Comparison of ENCODE assay signal across 19 cellular contexts in genomic region chr2:102072741-102073140, GRCh38.
DNase-seq lines count a peak whose midpoint lies in the region; ATAC-seq and TF ChIP-seq lines count a peak whose summit lies in the region.
"Had no signal": no experiment of that assay in that cellular context is flagged by ENCODE, and none has a peak within 500 bp of the region (broad histone marks: within the 10 kb centered on the region; RNA-seq: fewer than 3 reads in every experiment).

No MANE protein-coding gene starts in this region.

- H3K9me3 Mint-ChIP-seq in activated naive CD8-positive, alpha-beta T cell treated with anti-CD3 and anti-CD28 coated beads, Interleukin-2, amount 50 U/mL, for 24 hours: no peaks in the 10 kb centered on the region

- H3K4me1 Mint-ChIP-seq in activated naive CD8-positive, alpha-beta T cell treated with anti-CD3 and anti-CD28 coated beads, Interleukin-2, amount 50 U/mL, for 24 hours: peaks cover 3% of the 10 kb centered on the region

- H3K4me1 ChIP-seq in ACC112 (ENCODE audit: control insufficient read depth, insufficient read depth, low read length, unreplicated experiment) (peaks cover 47% of the 10 kb centered on the region), muscle layer of duodenum (ENCODE audit: control insufficient read depth in 1 of 2, insufficient read depth in 2 of 2, low read length in 2 of 2) (no peaks in the 10 kb centered on the region), ovary (ENCODE audit: insufficient read depth) (peaks cover 10% of the 10 kb centered on the region)

- TF ChIP-seq CTCF in brain microvascular endothelial cell (IDR thresholded peaks at IDR 0.05; ENCODE audit: low read depth, low read length, missing control alignments): no peak
- TF ChIP-seq CTCF in ovary (IDR thresholded peaks at IDR 0.05): no peak

- H3K4me3 ChIP-seq in ACC112 (ENCODE audit: low read depth, low read length) (peak overlapping the region; percentile 14), brain microvascular endothelial cell (ENCODE audit: low read depth, low read length) (no peak overlapping the region), muscle layer of duodenum (ENCODE audit: low read depth in 1 of 2, low read length in 2 of 2) (no peak overlapping the region), ovary (no peak overlapping the region)
- H3K4me3 ChIP-seq: GM23248, PC-9 had no signal

- no peaks in the 10 kb centered on the region for H3K9me3 ChIP-seq in muscle layer of duodenum (ENCODE audit: control insufficient read depth in 1 of 2, low read length in 2 of 2)
- H3K9me3 ChIP-seq in ovary: no peaks in the 10 kb centered on the region

- in situ Hi-C loops in brain microvascular endothelial cell (cut with HindIII; ENCODE audit: low pct_ligation_motif_present, low sequenced_read_pairs): no loop called here

- H3K27ac Mint-ChIP-seq in activated naive CD8-positive, alpha-beta T cell treated with anti-CD3 and anti-CD28 coated beads, Interleukin-2, amount 50 U/mL, for 24 hours: no peak overlapping the region
- H3K27ac Mint-ChIP-seq: CD14-positive monocyte had no signal

- H3K27ac ChIP-seq in ACC112 (ENCODE audit: low read depth, low read length) (peak overlapping the region; percentile 95), brain microvascular endothelial cell (peak overlapping the region; percentile 21), muscle layer of duodenum (ENCODE audit: low read length) (peak overlapping the region; percentile 14), ovary (no peak overlapping the region)
- H3K27ac ChIP-seq: GM23248, KMS-11, PC-9 had no signal

- no peak for TF ChIP-seq POLR2A in ovary (IDR thresholded peaks at IDR 0.05)

- no peak overlapping the region for H3K4me3 Mint-ChIP-seq in activated naive CD8-positive, alpha-beta T cell treated with anti-CD3 and anti-CD28 coated beads, Interleukin-2, amount 50 U/mL, for 24 hours
- H3K4me3 Mint-ChIP-seq: CD14-positive monocyte had no signal

- no peaks in the 10 kb centered on the region for H3K27me3 ChIP-seq in ACC112 (ENCODE audit: insufficient read depth, low read length)
- no peaks in the 10 kb centered on the region for H3K27me3 ChIP-seq in brain microvascular endothelial cell (replicated peaks)
- H3K27me3 ChIP-seq in muscle layer of duodenum (ENCODE audit: low read depth, low read length): no peaks in the 10 kb centered on the region
- no peaks in the 10 kb centered on the region for H3K27me3 ChIP-seq in ovary

- intact Hi-C loops in ovary (cut with DNase I): no loop called here

- TF ChIP-seq EP300 in ovary (IDR thresholded peaks at IDR 0.05): no peak

- 90 to 92% (median 92%) methylated on average over 5 of the region's 5 CpGs for WGBS in ovary, 3 donors

- DNase-seq in HCEC 1CT (peak; percentile 76), brain microvascular endothelial cell (peak; percentile 61), SHP77 treated with DMSO at 0.1 percent for 48 hours (lab: John Stamatoyannopoulos, UW) (no peak), ovary (no peak), HUDEP-2 (lab: John Stamatoyannopoulos, UW; ENCODE audit: unreplicated experiment in 76 of 76) (no peak)
- DNase-seq in activated naive CD8-positive, alpha-beta T cell treated with anti-CD3 and anti-CD28 coated beads, Interleukin-2, amount 50 U/mL, for 24 hours: no peak
- DNase-seq: AML-193, DMS153, GM23248, MM.1S, NCI-H1092 treated with DMSO at 0.1 percent for 48 hours, NCI-H1694, NCI-H2227 treated with DMSO at 0.1 percent for 48 hours, NCI-H524, PC-9 had no signal

- H3K36me3 ChIP-seq in ACC112 (ENCODE audit: insufficient read depth, low read length): peaks cover 15% of the 10 kb centered on the region
- no peaks in the 10 kb centered on the region for H3K36me3 ChIP-seq in brain microvascular endothelial cell (replicated peaks)
- no peaks in the 10 kb centered on the region for H3K36me3 ChIP-seq in muscle layer of duodenum (ENCODE audit: control insufficient read depth in 1 of 2, insufficient read depth in 2 of 2, low read length in 2 of 2)
- no peaks in the 10 kb centered on the region for H3K36me3 ChIP-seq in ovary

- peaks cover 39% of the 10 kb centered on the region for H3K79me2 ChIP-seq in ACC112 (ENCODE audit: control insufficient read depth, insufficient read depth, low read length, unreplicated experiment)

- no peaks in the 10 kb centered on the region for H3K27me3 Mint-ChIP-seq in activated naive CD8-positive, alpha-beta T cell treated with anti-CD3 and anti-CD28 coated beads, Interleukin-2, amount 50 U/mL, for 24 hours

- ATAC-seq in activated naive CD8-positive, alpha-beta T cell treated with anti-CD3 and anti-CD28 coated beads, Interleukin-2, amount 50 U/mL, for 24 hours: no peak

- peak overlapping the region; percentile 23 for H2AFZ ChIP-seq in ACC112 (ENCODE audit: low read length, unreplicated experiment)
- H2AFZ ChIP-seq: GM23248, PC-9 had no signal

- H3K36me3 Mint-ChIP-seq in activated naive CD8-positive, alpha-beta T cell treated with anti-CD3 and anti-CD28 coated beads, Interleukin-2, amount 50 U/mL, for 24 hours (ENCODE audit: low read depth): peaks cover 2% of the 10 kb centered on the region
- H3K36me3 Mint-ChIP-seq: CD14-positive monocyte had no signal

Comparison
In these comparisons a context has a peak if more than half of its experiments do, and no peak if none do; other contexts are left out.
1. H3K27ac ChIP-seq: peak in ACC112 (single experiment), brain microvascular endothelial cell (single experiment) and muscle layer of duodenum (single experiment); none in ovary (0 of 2).
2. DNase-seq: peak in HCEC 1CT (single experiment) and brain microvascular endothelial cell (single experiment); none in activated naive CD8-positive, alpha-beta T cell treated with anti-CD3 and anti-CD28 coated beads, Interleukin-2, amount 50 U/mL, for 24 hours (single experiment), SHP77 treated with DMSO at 0.1 percent for 48 hours (single experiment), ovary (0 of 5) and HUDEP-2 (0 of 76).